Comparison of ENCODE assay signal across 8 cellular contexts in the genomic region with DNA sequence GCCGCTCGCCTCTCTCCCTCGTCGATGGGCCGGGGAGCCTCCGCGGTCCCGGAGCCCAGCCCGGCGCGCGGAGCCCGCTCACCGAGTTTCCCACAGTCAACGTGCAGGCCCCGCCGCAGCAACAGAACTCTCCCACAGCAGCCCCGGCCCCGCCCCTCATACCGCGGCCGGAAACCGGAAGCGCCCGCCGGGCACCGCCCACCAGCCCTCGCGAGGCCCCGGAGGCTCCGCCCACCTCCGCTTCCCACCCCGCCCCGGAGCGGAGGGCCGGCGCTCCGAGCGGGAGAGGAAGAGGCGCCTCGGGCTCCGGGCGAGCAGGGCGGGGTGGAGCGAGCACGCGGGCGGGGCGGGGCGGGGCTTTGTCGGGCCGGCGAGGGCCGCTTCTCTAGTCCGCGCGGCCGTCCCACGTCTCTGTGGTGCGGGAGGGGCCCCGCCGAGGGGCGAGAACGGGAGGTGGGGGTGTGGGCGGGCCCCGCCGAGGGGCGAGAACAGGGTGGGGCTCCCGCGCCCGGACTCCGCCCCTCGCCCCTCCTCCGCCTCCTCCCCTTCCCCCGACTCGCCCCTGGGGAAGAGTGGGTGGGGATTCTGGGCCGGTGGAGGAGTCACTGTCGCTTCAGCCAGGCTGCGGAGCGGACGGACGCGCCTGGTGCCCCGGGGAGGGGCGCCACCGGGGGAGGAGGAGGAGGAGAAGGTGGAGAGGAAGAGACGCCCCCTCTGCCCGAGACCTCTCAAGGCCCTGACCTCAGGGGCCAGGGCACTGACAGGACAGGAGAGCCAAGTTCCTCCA. TPM values are rescaled to one million over a fixed set of nuclear protein-coding genes. Genes with fewer than 3 reads are reported as not detected.
DNase-seq lines count a peak whose midpoint lies in the region; ATAC-seq and TF ChIP-seq lines count a peak whose summit lies in the region.

A gene (plus strand): TSS at position 605 of the 787 bp plus-strand sequence. CDS start 411 bp downstream, outside the sequence.
A gene (minus strand): TSS at position 136 of the 787 bp plus-strand sequence. CDS start 1,143 bp downstream, outside the sequence.

- H3K4me3 Mint-ChIP-seq in chondrocyte (ENCODE audit: unreplicated experiment) = peak within 1 kb of the TSS; percentile 84

- peaks cover 1% of the 10 kb centered on the region for H3K36me3 Mint-ChIP-seq in chondrocyte (ENCODE audit: low read depth)

- H3K4me1 Mint-ChIP-seq in chondrocyte (ENCODE audit: low read depth) = peaks cover 34% of the 10 kb centered on the region

- DNase-seq in AG08396 (ENCODE audit: low spot score) (peak; percentile 96), NCI-H510A (lab: John Stamatoyannopoulos, UW) (peak; percentile 75), chondrocyte (ENCODE audit: low spot score) (no peak), kidney tubule cell (ENCODE audit: low spot score) (peak; percentile 87)
- peak; percentile 81 for DNase-seq in activated CD4-positive, alpha-beta T cell treated with anti-CD3 and anti-CD28 coated beads for 1 hour
- peak; percentile 75 to 84 for DNase-seq in stimulated activated CD4-positive, alpha-beta T cell treated with anti-CD3 and anti-CD28 coated beads, Interleukin-15, amount 100 ng/mL, for 48 hours (ENCODE audit: low read depth in 2 of 2)

- TF ChIP-seq CTCF in chondrocyte (IDR thresholded peaks at IDR 0.05) = no peak

- H3K9me3 Mint-ChIP-seq in chondrocyte (ENCODE audit: low read depth) = no peaks in the 10 kb centered on the region

- peak within 1 kb of the TSS; percentile 91 for H3K27ac Mint-ChIP-seq in chondrocyte (ENCODE audit: unreplicated experiment)

- in situ Hi-C loops in GM18951 (cut with MboI; ENCODE audit: low sequenced_read_pairs, unreplicated experiment) = no loop called here

- peak; percentile 76 for TF ChIP-seq POLR2A in GM18951 (IDR thresholded peaks at IDR 0.05; ENCODE audit: extremely low read depth, insufficient read depth, insufficient read length)

- H3K27me3 Mint-ChIP-seq in chondrocyte (ENCODE audit: low read depth) = no peaks in the 10 kb centered on the region

- ATAC-seq in HG03175 (IDR thresholded peaks at IDR 0.05; ENCODE audit: unreplicated experiment) = peak; percentile 57

RNA-seq across cellular contexts. Expression of the first gene that starts in this region (rescaled TPM):
- 19.0 to 25.4 TPM (median 20.3 TPM) in 3 replicates for total RNA-seq in chondrocyte

RNA-seq across cellular contexts. Expression of the second gene that starts in this region (rescaled TPM):
- total RNA-seq in chondrocyte = 144 to 153 TPM (median 147 TPM) in 3 replicates
